Comparison of ENCODE assay signal across 8 cellular contexts in genomic region chr17:59963738-59964454, GRCh38. TPM values are rescaled to one million over a fixed set of nuclear protein-coding genes. Genes with fewer than 3 reads are reported as not detected.
DNase-seq lines count a peak whose midpoint lies in the region; ATAC-seq and TF ChIP-seq lines count a peak whose summit lies in the region.

No MANE protein-coding gene starts in this region.

- POLR2A ChIA-PET in CD8-positive, alpha-beta memory T cell (lab: Charles Lee) = interaction anchor here (0.6 to 2.2 kb wide), 5 partner anchors 17 to 1612 kb away, joined by 3 to 15 read pairs (median 6); partner anchors contain the start of genes RPS6KB1 and TUBD1
- POLR2A ChIA-PET in IMR-90 (lab: Charles Lee; ENCODE audit: unreplicated experiment) = no interaction called here
- POLR2A ChIA-PET in SK-N-SH (lab: Yijun Ruan, JAX) = interaction anchor here (0.5 to 1.4 kb wide), 3 partner anchors 45 to 86 kb away, joined by 3 to 5 read pairs (median 3); no protein-coding TSS in a partner anchor

- in situ Hi-C loops in IMR-90 (cut with MboI; ENCODE audit: low sequenced_read_pairs) = loop anchor here (10.0 kb wide), 1 partner anchor 71 kb away; no protein-coding TSS in a partner anchor

- H3K9ac ChIP-seq in IMR-90 (ENCODE audit: low read depth, low read length) (peak overlapping the region; percentile 77), SK-N-SH (peak overlapping the region; percentile 75)

- H4K8ac ChIP-seq in IMR-90 (ENCODE audit: low read depth in 2 of 2, low read length in 2 of 2) = peak overlapping the region; percentile 21 to 79; a peak in 3 of 4 replicates

- TF ChIP-seq CTCF in IMR-90 (conservative IDR thresholded peaks at IDR 0.05; ENCODE audit: low read depth, low read length) (no peak), SK-N-SH (IDR thresholded peaks at IDR 0.05) (no peak), psoas muscle (IDR thresholded peaks at IDR 0.05) (no peak), uterus (IDR thresholded peaks at IDR 0.05) (no peak)

- H3K4me1 Mint-ChIP-seq in CD8-positive, alpha-beta memory T cell = peaks cover 24 to 33% (median 30%) of the 10 kb centered on the region in 3 donors

- H3K56ac ChIP-seq in IMR-90 (ENCODE audit: extremely low read depth, insufficient read depth, low read length) = peak overlapping the region; percentile 58

- no peak overlapping the region for H4K91ac ChIP-seq in IMR-90 (ENCODE audit: insufficient read depth, low read depth, low read length)

- no peak overlapping the region; the same call in 2 of the 3 replicates for H2BK15ac ChIP-seq in IMR-90 (ENCODE audit: low read depth, low read length)

- H4K20me1 ChIP-seq in IMR-90 (ENCODE audit: insufficient read depth, low read length) (no peaks in the 10 kb centered on the region), SK-N-SH (ENCODE audit: insufficient read depth) (no peaks in the 10 kb centered on the region)

- H2BK20ac ChIP-seq in IMR-90 (ENCODE audit: low read depth, low read length) = no peak overlapping the region

- H3K4me1 ChIP-seq in CD8-positive, alpha-beta memory T cell (ENCODE audit: insufficient read depth, low read length) = peaks cover 21% of the 10 kb centered on the region
- H3K4me1 ChIP-seq in IMR-90 (ENCODE audit: control insufficient read depth, insufficient read depth, low read length) (peaks cover 5% of the 10 kb centered on the region), SK-N-SH (ENCODE audit: control insufficient read depth in 1 of 2, insufficient read depth in 2 of 2, low read depth in 1 of 2, low read length in 1 of 2) (peaks cover 0 to 15% of the 10 kb centered on the region in 2 experiments; a peak in 2 of 4 replicates), psoas muscle (peaks cover 17% of the 10 kb centered on the region), uterus (no peaks in the 10 kb centered on the region)

- peak overlapping the region; percentile 60 for H3K4me3 ChIP-seq in CD8-positive, alpha-beta memory T cell (ENCODE audit: low read length)
- peak overlapping the region; percentile 83 for H3K4me3 ChIP-seq in IMR-90 (ENCODE audit: insufficient read depth, low read depth, low read length)
- H3K4me3 ChIP-seq in SK-N-SH (ENCODE audit: low read depth in 2 of 2, low read length in 1 of 2) = peak overlapping the region; percentile 84 to 93
- peak overlapping the region; percentile 81 for H3K4me3 ChIP-seq in psoas muscle
- H3K4me3 ChIP-seq in uterus = peak overlapping the region; percentile 71 to 94

- H3K27ac ChIP-seq in CD8-positive, alpha-beta memory T cell (ENCODE audit: low read depth, low read length) = peak overlapping the region; percentile 88
- peak overlapping the region; percentile 82 for H3K27ac ChIP-seq in IMR-90 (ENCODE audit: insufficient read depth, low read length)
- H3K27ac ChIP-seq in SK-N-SH (ENCODE audit: low read depth in 2 of 2, low read length in 1 of 2) = peak overlapping the region; percentile 77 to 84
- peak overlapping the region; percentile 89 for H3K27ac ChIP-seq in angular gyrus (ENCODE audit: low read depth, low read length)
- H3K27ac ChIP-seq in psoas muscle = peak overlapping the region; percentile 95
- H3K27ac ChIP-seq in uterus = peak overlapping the region; percentile 91 to 97

- dilution Hi-C loops in IMR-90 (cut with HindIII; ENCODE audit: low sequenced_read_pairs, unreplicated experiment) = no loop called here

- CTCF ChIA-PET in CD8-positive, alpha-beta memory T cell (lab: Charles Lee) = interaction anchor here (0.8 kb wide), 1 partner anchor 754 kb away, joined by 3 read pairs; the partner anchor contains the start of gene SMG8
- CTCF ChIA-PET in IMR-90 (lab: Yijun Ruan, JAX) (interaction anchor here (0.5 to 0.6 kb wide), 2 partner anchors 23 to 1281 kb away, joined by 3 to 4 read pairs; no protein-coding TSS in a partner anchor), SK-N-SH (lab: Yijun Ruan, JAX) (interaction anchor here (1.2 to 1.7 kb wide), 3 partner anchors 14 to 73 kb away, joined by 3 to 7 read pairs (median 6); no protein-coding TSS in a partner anchor)

- H3K14ac ChIP-seq in IMR-90 (replicated peaks; ENCODE audit: low read depth, low read length) = peak overlapping the region; percentile 54

- H3K36me3 Mint-ChIP-seq in CD8-positive, alpha-beta memory T cell = peaks cover 0 to 20% (median 3%) of the 10 kb centered on the region in 3 donors

- 0 out of 2 replicates have a peak, but pooled peaks cover 9% of the 10 kb centered on the region for H3K79me2 ChIP-seq in SK-N-SH (ENCODE audit: insufficient read depth)

- TF ChIP-seq EP300 in SK-N-SH (IDR thresholded peaks at IDR 0.05; ENCODE audit: borderline replicate concordance in 1 of 2, low read depth in 1 of 2, low read length in 1 of 2) = no peak

- peaks cover 4% of the 10 kb centered on the region for H3K36me3 ChIP-seq in CD8-positive, alpha-beta memory T cell (ENCODE audit: insufficient read depth, low read length)
- peaks cover 1% of the 10 kb centered on the region for H3K36me3 ChIP-seq in IMR-90 (ENCODE audit: control insufficient read depth, insufficient read depth, low read length)
- H3K36me3 ChIP-seq in SK-N-SH (replicated peaks in 1 of 2; ENCODE audit: control insufficient read depth in 1 of 2, insufficient read depth in 2 of 2, low read length in 1 of 2) = peaks cover 1 to 12% of the 10 kb centered on the region in 2 experiments
- H3K36me3 ChIP-seq in psoas muscle (ENCODE audit: insufficient read depth in 1 of 2, low read depth in 1 of 2) = peaks cover 3 to 38% of the 10 kb centered on the region in 2 donors
- H3K36me3 ChIP-seq in uterus = no peaks in the 10 kb centered on the region

- H3K18ac ChIP-seq in IMR-90 (ENCODE audit: low read depth, low read length) = no peak overlapping the region

- no TSS peak for BruUV-seq in IMR-90 (replicated peaks; lab: Mats Ljungman, UMichigan)

- intact Hi-C loops in IMR-90 (cut with micrococcal nuclease) = loop anchor here (10.0 kb wide), 1 partner anchor 71 kb away; no protein-coding TSS in a partner anchor
- intact Hi-C loops in left ventricle myocardium superior (cut with micrococcal nuclease) = no loop called here
- intact Hi-C loops in psoas muscle (cut with DNase I) = no loop called here
- intact Hi-C loops in uterus (cut with DNase I; ENCODE audit: low total_unique reads) = no loop called here

- H3K27me3 Mint-ChIP-seq in CD8-positive, alpha-beta memory T cell = no peaks in the 10 kb centered on the region

- H3K27ac Mint-ChIP-seq in CD8-positive, alpha-beta memory T cell = peak overlapping the region; percentile 90 to 98 (median 96)

- H3F3A ChIP-seq in SK-N-SH (replicated peaks; ENCODE audit: insufficient read depth) = peaks cover 11% of the 10 kb centered on the region

- no peaks in the 10 kb centered on the region for H3K9me2 ChIP-seq in SK-N-SH

- TF ChIP-seq POLR2A in IMR-90 (IDR thresholded peaks at IDR 0.05; ENCODE audit: low read depth, low read length) = no peak; the same call in 1 of the 2 replicates
- no peak for TF ChIP-seq POLR2A in uterus (IDR thresholded peaks at IDR 0.05)

- H2AK9ac ChIP-seq in IMR-90 (replicated peaks; ENCODE audit: low read depth, low read length, poor library complexity) = peak overlapping the region; percentile 57

- peak overlapping the region; percentile 33; the same call in 1 of the 2 replicates for H2AK5ac ChIP-seq in IMR-90 (ENCODE audit: low read depth, low read length)

- H2AFZ ChIP-seq in IMR-90 (replicated peaks; ENCODE audit: low read length, poor library complexity) = peak overlapping the region; percentile 97
- H2AFZ ChIP-seq in SK-N-SH (ENCODE audit: low read depth) = peak overlapping the region; percentile 99

- ATAC-seq in GM21447 (IDR thresholded peaks at IDR 0.05; ENCODE audit: unreplicated experiment) (peak; percentile 51), IMR-90 (ENCODE audit: low read depth) (peak; percentile 57), left ventricle myocardium superior (peak; percentile 62), psoas muscle (peak; percentile 70 to 77 (median 74))

- peaks cover 4% of the 10 kb centered on the region; the same call in 1 of the 2 replicates for H3K9me1 ChIP-seq in IMR-90 (ENCODE audit: insufficient read depth, low read length)

- H2BK5ac ChIP-seq in IMR-90 (ENCODE audit: low read depth, low read length, poor library complexity, severe bottlenecking) = peak overlapping the region; percentile 1

- H3K4ac ChIP-seq in IMR-90 (ENCODE audit: low read depth, low read length) = peak overlapping the region; percentile 61

- peaks cover 0 to 21% of the 10 kb centered on the region in 2 experiments; a peak in 3 of 4 replicates for H3K79me1 ChIP-seq in IMR-90 (ENCODE audit: low read depth in 1 of 2, low read length in 2 of 2)

- peak overlapping the region; percentile 76 for H3K4me2 ChIP-seq in IMR-90 (ENCODE audit: low read depth, low read length)
- H3K4me2 ChIP-seq in SK-N-SH = peak overlapping the region; percentile 85

- H4K5ac ChIP-seq in IMR-90 (ENCODE audit: low read depth, low read length) = no peak overlapping the region

- no peaks in the 10 kb centered on the region for H3K9me3 ChIP-seq in CD8-positive, alpha-beta memory T cell (ENCODE audit: low read length)
- H3K9me3 ChIP-seq in IMR-90 (ENCODE audit: control insufficient read depth, insufficient read depth, low read length) (no peaks in the 10 kb centered on the region), SK-N-SH (no peaks in the 10 kb centered on the region), psoas muscle (no peaks in the 10 kb centered on the region), uterus (no peaks in the 10 kb centered on the region)

- TF ChIP-seq RAD21 in IMR-90 (IDR thresholded peaks at IDR 0.05; ENCODE audit: low read length) (no peak), SK-N-SH (IDR thresholded peaks at IDR 0.05; ENCODE audit: low read length) (no peak)

- DNase-seq in CD8-positive, alpha-beta memory T cell = peak in 3 of 5 donors; percentile 33 to 66 (median 37)
- DNase-seq in IMR-90 = peak; percentile 69
- DNase-seq in SK-N-SH = peak; percentile 62
- DNase-seq in left ventricle myocardium superior = peak; percentile 51
- peak; percentile 60 to 67 for DNase-seq in psoas muscle
- DNase-seq in uterus = peak; percentile 33 to 34

- no peaks in the 10 kb centered on the region for H3K27me3 ChIP-seq in CD8-positive, alpha-beta memory T cell (ENCODE audit: insufficient read depth, low read length, poor library complexity, severe bottlenecking)
- no peaks in the 10 kb centered on the region for H3K27me3 ChIP-seq in IMR-90 (ENCODE audit: control insufficient read depth, insufficient read depth, low read length)
- no peaks in the 10 kb centered on the region for H3K27me3 ChIP-seq in SK-N-SH (ENCODE audit: insufficient read depth)
- H3K27me3 ChIP-seq in psoas muscle (ENCODE audit: insufficient read depth in 3 of 3, low read length in 2 of 3) = no peaks in the 10 kb centered on the region
- no peaks in the 10 kb centered on the region for H3K27me3 ChIP-seq in uterus

- H3K23ac ChIP-seq in IMR-90 (ENCODE audit: low read depth, low read length) = peak overlapping the region; percentile 66

- no peaks in the 10 kb centered on the region for H3K9me3 Mint-ChIP-seq in CD8-positive, alpha-beta memory T cell

- H3K4me3 Mint-ChIP-seq in CD8-positive, alpha-beta memory T cell = peak overlapping the region; percentile 89 to 98 (median 94)

- peak overlapping the region; percentile 9 for H2BK120ac ChIP-seq in IMR-90 (ENCODE audit: low read depth, low read length)

- WGBS in IMR-90 (ENCODE audit: extremely low coverage in 2 of 2, insufficient read length in 1 of 2), 2 experiments = no CpG with 5 or more reads among the region's 21 CpGs
- WGBS in SK-N-SH (ENCODE audit: low lambda C conversion rate) = 3% methylated on average over 21 of the region's 21 CpGs
- 2 to 3% (median 3%) methylated on average over 21 of the region's 21 CpGs for WGBS in psoas muscle, 3 donors

RNA-seq across cellular contexts. Expression of gene RNFT1, which starts 0.6 kb away (rescaled TPM):
- 10 to 100 TPM; 17.5 to 21.8 TPM for total RNA-seq in CD8-positive, alpha-beta memory T cell
- polyA plus RNA-seq in CD8-positive, alpha-beta memory T cell = 28.0 TPM
- total RNA-seq in IMR-90 (2012; rRNA removed) = 18.3 and 22.2 TPM in 2 replicates
- 13.4 and 15.7 TPM in 2 replicates for polyA plus RNA-seq in IMR-90 (2012; rRNA removed)
- 4.3 and 5.9 TPM in 2 replicates for polyA plus RNA-seq in IMR-90 (2012; cell fraction: cytosol; rRNA removed)
- 15.3 and 35.4 TPM in 2 replicates for polyA plus RNA-seq in IMR-90 (2012; cell fraction: nucleus; rRNA removed; ENCODE audit: low replicate concordance)
- 11.8 and 13.2 TPM in 2 replicates for polyA plus RNA-seq in SK-N-SH (2012; rRNA removed)
- polyA plus RNA-seq in SK-N-SH (2012; cell fraction: cytosol; rRNA removed) = 9.4 and 9.9 TPM in 2 replicates
- 13.2 and 27.6 TPM in 2 replicates for polyA plus RNA-seq in SK-N-SH (2012; cell fraction: nucleus; rRNA removed)
- total RNA-seq in left ventricle myocardium superior = 17.2 TPM
- 10 to 100 TPM; 10.4 to 17.1 (median 12.6) TPM for total RNA-seq in psoas muscle
- polyA plus RNA-seq in psoas muscle = 10 to 100 TPM in 2 of 3 donors, 1 to 10 TPM in 1; 10.0 to 21.7 (median 11.8) TPM
- 10 to 100 TPM; 10.3 to 20.5 (median 16.7) TPM for total RNA-seq in uterus

Comparison
In these comparisons a context has a peak if more than half of its experiments do, and no peak if none do; other contexts are left out.
1. Peak in every context shown above with its lines: DNase-seq, ATAC-seq, H3K4me3 ChIP-seq and H3K27ac ChIP-seq.